ENCODE assay signal across 8 cellular contexts in the genomic region with DNA sequence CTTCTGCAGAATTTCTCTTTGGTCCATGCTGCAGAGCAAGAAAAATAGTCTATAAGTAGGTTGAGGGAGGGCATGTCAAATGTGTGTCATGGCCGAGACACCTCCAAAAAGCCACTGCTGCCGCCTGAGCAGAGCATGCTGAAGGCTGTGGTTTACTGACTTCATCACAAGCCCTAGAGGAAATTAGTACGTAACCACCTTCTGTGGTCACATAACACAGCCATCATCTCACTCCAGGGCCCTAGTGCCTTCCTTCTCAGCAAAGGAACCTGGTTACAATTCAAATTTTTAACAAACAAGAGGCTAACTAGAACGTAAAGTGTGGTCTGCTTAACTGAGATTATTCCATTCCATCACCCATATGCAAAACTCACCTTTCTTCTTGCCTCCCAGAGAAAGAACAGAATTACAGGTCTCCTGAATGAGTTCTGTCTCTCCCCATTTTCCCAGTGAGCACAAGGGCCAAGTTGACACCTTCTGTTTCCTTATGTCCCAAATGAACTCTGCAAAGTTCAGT. TPM values are rescaled to one million over a fixed set of nuclear protein-coding genes. Genes with fewer than 3 reads are reported as not detected.
DNase-seq lines count a peak whose midpoint lies in the region; ATAC-seq and TF ChIP-seq lines count a peak whose summit lies in the region.

PTPN22 (minus strand) TSS at position 116 of the 517 bp plus-strand sequence.

- no peak within 1 kb of the TSS for H3K4me3 ChIP-seq in H7 (ENCODE audit: insufficient read depth, low read depth, low read length)

- peak; percentile 85 for ATAC-seq in HG03139 (IDR thresholded peaks at IDR 0.05; ENCODE audit: unreplicated experiment)

- no peaks in the 10 kb centered on the region for H3K36me3 ChIP-seq in H7 (replicated peaks; ENCODE audit: control insufficient read depth, insufficient read depth, low read length)

- peak; percentile 46 to 95 (median 71) for DNase-seq in T-helper 1 cell
- DNase-seq in activated naive CD8-positive, alpha-beta T cell treated with anti-CD3 and anti-CD28 coated beads, Interleukin-2, amount 50 U/mL, for 16 hours (ENCODE audit: low read depth, low spot score): peak; percentile 55
- peak; percentile 60 for DNase-seq in stimulated activated CD8-positive, alpha-beta memory T cell treated with anti-CD3 and anti-CD28 coated beads, Interleukin-4, amount 100 ng/mL, for 24 hours (ENCODE audit: low read depth)
- no peak for DNase-seq in NCI-H82 treated with DMSO at 0.1 percent for 48 hours (lab: John Stamatoyannopoulos, UW; ENCODE audit: unreplicated experiment)
- no peak for DNase-seq in H7

- peak; percentile 83 for TF ChIP-seq POLR2A in GM19193 (IDR thresholded peaks at IDR 0.05; ENCODE audit: extremely low read depth, insufficient read depth, insufficient read length)

- no peaks in the 10 kb centered on the region for H3K27me3 ChIP-seq in layer of hippocampus (ENCODE audit: control insufficient read depth, insufficient read depth, low read length)
- H3K27me3 ChIP-seq in H7 (ENCODE audit: control insufficient read depth, insufficient read depth, low read length): no peaks in the 10 kb centered on the region

- H3K27ac ChIP-seq in layer of hippocampus (ENCODE audit: low read depth, low read length): peak within 1 kb of the TSS; percentile 47

RNA-seq across cellular contexts. Expression of gene PTPN22, which starts in this region (rescaled TPM):
- not detected in 2 replicates for total RNA-seq in H7 (2014; rRNA removed; shearing (Covaris generic))

Comparison
In these comparisons a context has a peak if more than half of its experiments do, and no peak if none do; other contexts are left out.
1. DNase-seq: peak in T-helper 1 cell (5 of 5), activated naive CD8-positive, alpha-beta T cell treated with anti-CD3 and anti-CD28 coated beads, Interleukin-2, amount 50 U/mL, for 16 hours (single experiment) and stimulated activated CD8-positive, alpha-beta memory T cell treated with anti-CD3 and anti-CD28 coated beads, Interleukin-4, amount 100 ng/mL, for 24 hours (single experiment); none in NCI-H82 treated with DMSO at 0.1 percent for 48 hours (single experiment) and H7 (single experiment).